8 cellular contexts compared by ENCODE assay signal in genomic region chr7:155204744-155205367, GRCh38.
DNase-seq lines count a peak whose midpoint lies in the region; ATAC-seq and TF ChIP-seq lines count a peak whose summit lies in the region.

No MANE protein-coding gene starts in this region.

- TF ChIP-seq CTCF in Peyer's patch (IDR thresholded peaks at IDR 0.05) (no peak), fibroblast of lung (conservative IDR thresholded peaks at IDR 0.05 in 1 of 2, IDR thresholded peaks at IDR 0.05 in 1 of 2; ENCODE audit: low read depth in 1 of 2, low read length in 2 of 2) (no peak)

- peak overlapping the region; percentile 99 for H3K9ac ChIP-seq in GM23248
- no peak overlapping the region for H3K9ac ChIP-seq in fibroblast of lung (ENCODE audit: insufficient read depth, low read length)
- no peak overlapping the region for H3K9ac ChIP-seq in rectal smooth muscle tissue (ENCODE audit: low read length)

- H3K27me3 ChIP-seq in GM23248 (replicated peaks; ENCODE audit: insufficient read depth) (no peaks in the 10 kb centered on the region), Peyer's patch (no peaks in the 10 kb centered on the region), fibroblast of lung (ENCODE audit: control insufficient read depth, insufficient read depth, low read length) (no peaks in the 10 kb centered on the region), rectal smooth muscle tissue (ENCODE audit: control insufficient read depth, insufficient read depth, low read length) (peaks cover 3% of the 10 kb centered on the region)

- TF ChIP-seq POLR2A in Peyer's patch (IDR thresholded peaks at IDR 0.05) = no peak

- H3F3A ChIP-seq in GM23248 (ENCODE audit: insufficient read depth) = peaks cover 9% of the 10 kb centered on the region

- H3K4me3 ChIP-seq in GM23248 (peak overlapping the region; percentile 77), Peyer's patch (peak overlapping the region; percentile 18 to 48 (median 36)), fibroblast of lung (replicated peaks in 1 of 4; ENCODE audit: control extremely low read depth in 1 of 4, insufficient read depth in 1 of 4, low read depth in 3 of 4, low read length in 4 of 4) (peak overlapping the region in 1 of 4 experiments; percentile 35), rectal smooth muscle tissue (ENCODE audit: low read length) (peak overlapping the region; percentile 65)

- no peaks in the 10 kb centered on the region for H3K79me2 ChIP-seq in GM23248 (ENCODE audit: insufficient read depth)
- H3K79me2 ChIP-seq in fibroblast of lung (ENCODE audit: control insufficient read depth, insufficient read depth, low read length) = no peaks in the 10 kb centered on the region

- H3K4me1 ChIP-seq in GM23248 (ENCODE audit: insufficient read depth) (peaks cover 17% of the 10 kb centered on the region), Peyer's patch (peaks cover 0 to 3% (median 0%) of the 10 kb centered on the region in 4 donors), fibroblast of lung (ENCODE audit: control insufficient read depth, extremely low read depth, insufficient read depth, low read length) (peaks cover 9% of the 10 kb centered on the region), rectal smooth muscle tissue (ENCODE audit: control insufficient read depth, insufficient read depth, low read length) (no peaks in the 10 kb centered on the region)

- H3K9me3 ChIP-seq in GM23248 (ENCODE audit: low read depth) = no peaks in the 10 kb centered on the region
- no peaks in the 10 kb centered on the region for H3K9me3 ChIP-seq in Peyer's patch
- no peaks in the 10 kb centered on the region for H3K9me3 ChIP-seq in fibroblast of lung (ENCODE audit: control insufficient read depth, insufficient read depth, low read depth, low read length)

- H3K9me2 ChIP-seq in GM23248 (ENCODE audit: insufficient read depth) = no peaks in the 10 kb centered on the region

- H3K4me2 ChIP-seq in GM23248 (ENCODE audit: unreplicated experiment) (peak overlapping the region; percentile 90), fibroblast of lung (ENCODE audit: extremely low read depth, insufficient read depth, low read length) (no peak overlapping the region)

- no peak for ATAC-seq in GM21423 (IDR thresholded peaks at IDR 0.05; ENCODE audit: unreplicated experiment)

- H2AFZ ChIP-seq in GM23248 = peak overlapping the region; percentile 73
- no peak overlapping the region for H2AFZ ChIP-seq in fibroblast of lung (ENCODE audit: low read length)

- H4K20me1 ChIP-seq in GM23248 (ENCODE audit: insufficient read depth) = no peaks in the 10 kb centered on the region
- H4K20me1 ChIP-seq in fibroblast of lung (ENCODE audit: control insufficient read depth, extremely low read depth, insufficient read depth, low read length) = no peaks in the 10 kb centered on the region

- DNase-seq in GM23248 = no peak
- DNase-seq in Peyer's patch = no peak
- DNase-seq in fibroblast of lung (ENCODE audit: low read depth in 2 of 2) = no peak
- no peak for DNase-seq in iPS-NIHi7 (ENCODE audit: extremely low spot score)
- no peak for DNase-seq in COLO668 (lab: John Stamatoyannopoulos, UW; ENCODE audit: unreplicated experiment)
- no peak for DNase-seq in SKM-1 (lab: John Stamatoyannopoulos, UW; ENCODE audit: unreplicated experiment)

- WGBS in GM23248 (ENCODE audit: low coverage in 1 of 2, low lambda C conversion rate in 2 of 2, missing lambda C conversion rate in 2 of 2), 2 experiments = 51 to 56% methylated on average over 14 of the region's 14 CpGs

- in situ Hi-C loops in GM23248 (cut with MboI) = no loop called here

- no peaks in the 10 kb centered on the region for H3K36me3 ChIP-seq in GM23248 (ENCODE audit: low read depth)
- H3K36me3 ChIP-seq in Peyer's patch = no peaks in the 10 kb centered on the region
- H3K36me3 ChIP-seq in fibroblast of lung (ENCODE audit: control insufficient read depth, insufficient read depth, low read length) = no peaks in the 10 kb centered on the region
- H3K36me3 ChIP-seq in rectal smooth muscle tissue (ENCODE audit: control insufficient read depth, insufficient read depth, low read length) = no peaks in the 10 kb centered on the region

- H3K27ac ChIP-seq in GM23248 (peak overlapping the region; percentile 100), Peyer's patch (peak overlapping the region; percentile 56 to 82 (median 78)), fibroblast of lung (ENCODE audit: insufficient read depth, low read length) (peak overlapping the region; percentile 99), rectal smooth muscle tissue (ENCODE audit: low read depth, low read length) (no peak overlapping the region)
